Comparison of ENCODE assay signal across 19 cellular contexts in genomic region chr12:74957231-74957630, GRCh38.
DNase-seq lines count a peak whose midpoint lies in the region; ATAC-seq, FAIRE-seq and TF ChIP-seq lines count a peak whose summit lies in the region.
"Had no signal": no experiment of that assay in that cellular context is flagged by ENCODE, and none has a peak within 500 bp of the region (broad histone marks: within the 10 kb centered on the region; RNA-seq: fewer than 3 reads in every experiment).

No MANE protein-coding gene starts in this region.

- FAIRE-seq in D721Med (lab: Jason Lieb, UNC), result peak; percentile 11
- FAIRE-seq: A204.1, GM12892, GM19239, H54 had no signal

- ATAC-seq in GM21390 (IDR thresholded peaks at IDR 0.05; ENCODE audit: unreplicated experiment), result no peak
- ATAC-seq: CD8-positive, alpha-beta T cell had no signal

- TF ChIP-seq CTCF in D721Med (IDR thresholded peaks at IDR 0.05; ENCODE audit: insufficient read depth, missing control alignments), result no peak

- DNase-seq in D721Med (ENCODE audit: insufficient read length, low spot score) (no peak), amniotic epithelial cell (ENCODE audit: low read depth) (peak; percentile 22), islet precursor cell (peak; percentile 50), renal cortical epithelial cell (ENCODE audit: low read depth) (peak; percentile 15), UCSD-AML1 (lab: John Stamatoyannopoulos, UW; ENCODE audit: unreplicated experiment) (no peak), inferior parietal cortex (ENCODE audit: extremely low spot score) (no peak)
- DNase-seq: Caco-2; CD4-positive, CD25-positive, alpha-beta regulatory T cell; CD8-positive, alpha-beta T cell; DMS 273 treated with DMSO at 0.1 percent for 48 hours; DMS79; GF-D8; GOT3; HFFc6 had no signal

Comparison
In these comparisons a context has a peak if more than half of its experiments do, and no peak if none do; other contexts are left out.
1. DNase-seq: peak in amniotic epithelial cell (single experiment), islet precursor cell (single experiment) and renal cortical epithelial cell (single experiment); none in D721Med (single experiment), UCSD-AML1 (single experiment) and inferior parietal cortex (single experiment).